In genomic region chr10:86349474-86349873, GRCh38 we compare ENCODE assay signal across 10 cellular contexts. TPM values are rescaled to one million over a fixed set of nuclear protein-coding genes. Genes with fewer than 3 reads are reported as not detected.
DNase-seq lines count a peak whose midpoint lies in the region; ATAC-seq and TF ChIP-seq lines count a peak whose summit lies in the region.
"Had no signal": no experiment of that assay in that cellular context is flagged by ENCODE, and none has a peak within 500 bp of the region (broad histone marks: within the 10 kb centered on the region; RNA-seq: fewer than 3 reads in every experiment).

No MANE protein-coding gene starts in this region.

- H2AFZ ChIP-seq in osteoblast (ENCODE audit: low read length) = no peak overlapping the region

- H3K27me3 ChIP-seq in osteoblast (ENCODE audit: insufficient read depth, low read length) = no peaks in the 10 kb centered on the region

- no peak overlapping the region for H3K4me3 ChIP-seq in Jurkat, Clone E6-1 (ENCODE audit: low read length)
- no peak overlapping the region for H3K4me3 ChIP-seq in astrocyte of the spinal cord (ENCODE audit: low read depth, low read length)
- no peak overlapping the region for H3K4me3 ChIP-seq in osteoblast (ENCODE audit: insufficient read depth, low read length)

- in situ Hi-C loops in GM13977 (cut with MboI; ENCODE audit: low pct_unique_long_range_greater_than_20kb, low sequenced_read_pairs, unreplicated experiment) = no loop called here
- in situ Hi-C loops in astrocyte of the spinal cord (cut with HindIII; ENCODE audit: low sequenced_read_pairs) = no loop called here

- ATAC-seq in HG03354 (IDR thresholded peaks at IDR 0.05; ENCODE audit: poor library complexity, severe bottlenecking, unreplicated experiment) = no peak
- ATAC-seq in GM18907 (IDR thresholded peaks at IDR 0.05; ENCODE audit: unreplicated experiment) = no peak
- no peak for ATAC-seq in GM19395 (IDR thresholded peaks at IDR 0.05; ENCODE audit: unreplicated experiment)

- H3K4me2 ChIP-seq in osteoblast (ENCODE audit: insufficient read depth, low read length) = no peak overlapping the region

- TF ChIP-seq CTCF in GM13977 (IDR thresholded peaks at IDR 0.05; ENCODE audit: extremely low read depth, insufficient read depth, missing control alignments) (peak; percentile 45), astrocyte of the spinal cord (IDR thresholded peaks at IDR 0.05; ENCODE audit: low read depth, low read length) (peak; percentile 46), osteoblast (IDR thresholded peaks at IDR 0.05; ENCODE audit: extremely low read depth, low read depth, low read length) (peak; percentile 27)

- no peaks in the 10 kb centered on the region for H3K79me2 ChIP-seq in osteoblast (ENCODE audit: insufficient read depth, low read length)

- no peaks in the 10 kb centered on the region for H4K20me1 ChIP-seq in osteoblast (ENCODE audit: insufficient read depth, low read length)

- no peaks in the 10 kb centered on the region for H3K36me3 ChIP-seq in osteoblast (ENCODE audit: insufficient read depth, low read length)

- no peaks in the 10 kb centered on the region for H3K9me3 ChIP-seq in osteoblast (ENCODE audit: low read depth, low read length)

- DNase-seq in GM13977 (ENCODE audit: low spot score) (peak; percentile 48), astrocyte of the spinal cord (ENCODE audit: low read depth, low spot score) (no peak), osteoblast (ENCODE audit: insufficient read length, low spot score, missing footprints) (peak; percentile 26), NCI-H2227 treated with DMSO at 0.1 percent for 48 hours (lab: John Stamatoyannopoulos, UW) (no peak)
- DNase-seq in Jurkat, Clone E6-1 (ENCODE audit: low read depth, low spot score) = peak; percentile 33
- DNase-seq: activated CD4-positive, alpha-beta T cell treated with anti-CD3 and anti-CD28 coated beads for 4 hours had no signal

- no peaks in the 10 kb centered on the region for H3K4me1 ChIP-seq in osteoblast (ENCODE audit: insufficient read depth, low read length)

- H3K27ac ChIP-seq in osteoblast (ENCODE audit: low read depth, low read length) = no peak overlapping the region

RNA-seq across cellular contexts. Expression of gene GRID1, which starts 17.1 kb away (rescaled TPM):
- 0.53 TPM for polyA plus RNA-seq in Jurkat, Clone E6-1 (2012; ENCODE audit: insufficient read depth, insufficient read length)
- under 0.01 TPM in 1 of 2 replicates, not detected in the other for total RNA-seq in osteoblast
- total RNA-seq: MCF 10A had no signal

Comparison
In these comparisons a context has a peak if more than half of its experiments do, and no peak if none do; other contexts are left out.
1. DNase-seq: peak in GM13977 (single experiment), Jurkat, Clone E6-1 (single experiment) and osteoblast (single experiment); none in astrocyte of the spinal cord (single experiment) and NCI-H2227 treated with DMSO at 0.1 percent for 48 hours (single experiment).
2. Peak in every context shown above with its lines, with median percentiles within 50 percentile points of each other: CTCF ChIP-seq.